8 cellular contexts compared by ENCODE assay signal in genomic region chr1:24928631-24929090, GRCh38. TPM values are rescaled to one million over a fixed set of nuclear protein-coding genes. Genes with fewer than 3 reads are reported as not detected.
DNase-seq lines count a peak whose midpoint lies in the region; ATAC-seq lines count a peak whose summit lies in the region.

No MANE protein-coding gene starts in this region.

- intact Hi-C loops in naive thymus-derived CD4-positive, alpha-beta T cell (cut with micrococcal nuclease), result loop anchor here (1.0 to 10.0 kb wide), 7 partner anchors 80 to 749 kb away; partner anchors contain the start of gene SRRM1 (in 1 of the 2)

- POLR2A ChIA-PET in naive thymus-derived CD4-positive, alpha-beta T cell (lab: Charles Lee), result interaction anchor here (0.7 to 5.1 kb wide), 20 partner anchors 10 to 319 kb away, joined by 3 to 26 read pairs (median 4); partner anchors contain the start of gene RSRP1

- CTCF ChIA-PET in naive thymus-derived CD4-positive, alpha-beta T cell (lab: Charles Lee), result interaction anchor here (1.2 to 14.1 kb wide), 5 partner anchors 80 to 220 kb away, joined by 4 to 135 read pairs (median 4); no protein-coding TSS in a partner anchor

- peaks cover 58% of the 10 kb centered on the region for H3K27me3 ChIP-seq in NT2/D1 (ENCODE audit: insufficient read depth, insufficient read length)
- H3K27me3 ChIP-seq in adipocyte (replicated peaks; ENCODE audit: control insufficient read depth, insufficient read depth, low read length), result peaks cover 87% of the 10 kb centered on the region
- no peaks in the 10 kb centered on the region for H3K27me3 ChIP-seq in naive thymus-derived CD4-positive, alpha-beta T cell (ENCODE audit: control insufficient read depth in 2 of 2, insufficient read depth in 2 of 2, low read length in 2 of 2)

- peak overlapping the region; percentile 86 for H3K9ac ChIP-seq in NT2/D1 (ENCODE audit: insufficient read length, low read depth)
- no peak overlapping the region for H3K9ac ChIP-seq in adipocyte (ENCODE audit: low read length)

- no peaks in the 10 kb centered on the region for H3K27me3 Mint-ChIP-seq in naive thymus-derived CD4-positive, alpha-beta T cell

- peaks cover 23 to 71% (median 63%) of the 10 kb centered on the region in 7 donors for H3K4me1 Mint-ChIP-seq in naive thymus-derived CD4-positive, alpha-beta T cell

- H3K9me3 ChIP-seq in NT2/D1 (ENCODE audit: insufficient read depth, low read length), result no peaks in the 10 kb centered on the region
- H3K9me3 ChIP-seq in adipocyte (ENCODE audit: control insufficient read depth, low read length), result no peaks in the 10 kb centered on the region
- no peaks in the 10 kb centered on the region for H3K9me3 ChIP-seq in naive thymus-derived CD4-positive, alpha-beta T cell (ENCODE audit: control insufficient read depth in 2 of 3, low read length in 3 of 3)

- peaks cover 0 to 2% (median 0%) of the 10 kb centered on the region in 11 donors for H3K9me3 Mint-ChIP-seq in naive thymus-derived CD4-positive, alpha-beta T cell

- ATAC-seq in naive thymus-derived CD4-positive, alpha-beta T cell, result no peak
- ATAC-seq in GM19023 (IDR thresholded peaks at IDR 0.05; ENCODE audit: unreplicated experiment) (no peak), GM18909 (IDR thresholded peaks at IDR 0.05; ENCODE audit: poor library complexity, unreplicated experiment) (no peak)

- peak overlapping the region; percentile 96 for H3K27ac ChIP-seq in naive thymus-derived CD4-positive, alpha-beta T cell (ENCODE audit: low read depth, low read length)

- H3K36me3 Mint-ChIP-seq in naive thymus-derived CD4-positive, alpha-beta T cell, result peaks cover 0 to 35% (median 12%) of the 10 kb centered on the region in 5 donors

- peak overlapping the region; percentile 85 to 98 (median 96) for H3K4me3 Mint-ChIP-seq in naive thymus-derived CD4-positive, alpha-beta T cell

- H3K4me3 ChIP-seq in NT2/D1 (ENCODE audit: insufficient read length, low read depth) (peak overlapping the region; percentile 75), adipocyte (ENCODE audit: low read length) (no peak overlapping the region)
- H3K4me3 ChIP-seq in naive thymus-derived CD4-positive, alpha-beta T cell (ENCODE audit: low read length), result peak overlapping the region; percentile 91

- peak; percentile 31 for DNase-seq in EL
- DNase-seq in NT2/D1 (ENCODE audit: low read depth, low spot score), result no peak
- peak; percentile 10 for DNase-seq in adipocyte (ENCODE audit: low read depth)
- peak in 8 of 9 donors; percentile 48 to 73 (median 67) for DNase-seq in naive thymus-derived CD4-positive, alpha-beta T cell
- DNase-seq in cerebellar cortex (ENCODE audit: low spot score), result no peak
- no peak for DNase-seq in NCI-H128 (lab: John Stamatoyannopoulos, UW; ENCODE audit: unreplicated experiment)

- H3K4me1 ChIP-seq in NT2/D1 (ENCODE audit: insufficient read depth, insufficient read length) (peaks cover 33% of the 10 kb centered on the region), adipocyte (ENCODE audit: control insufficient read depth, insufficient read depth, low read length) (no peaks in the 10 kb centered on the region)
- peaks cover 54 to 61% of the 10 kb centered on the region in 2 donors for H3K4me1 ChIP-seq in naive thymus-derived CD4-positive, alpha-beta T cell (ENCODE audit: control insufficient read depth in 2 of 2, insufficient read depth in 2 of 2, low read length in 2 of 2)

- H3K36me3 ChIP-seq in NT2/D1 (ENCODE audit: insufficient read depth, insufficient read length, low read length) (peaks cover 34% of the 10 kb centered on the region), adipocyte (ENCODE audit: control insufficient read depth, insufficient read depth, low read length, severe bottlenecking) (no peaks in the 10 kb centered on the region)
- peaks cover 4 to 36% (median 6%) of the 10 kb centered on the region in 3 experiments for H3K36me3 ChIP-seq in naive thymus-derived CD4-positive, alpha-beta T cell (ENCODE audit: control insufficient read depth in 2 of 3, insufficient read depth in 3 of 3, low read length in 3 of 3)

- H3K27ac Mint-ChIP-seq in naive thymus-derived CD4-positive, alpha-beta T cell, result peak overlapping the region; percentile 71 to 98 (median 97)

RNA-seq across cellular contexts. Expression of gene RUNX3, which starts 1.4 kb away (rescaled TPM):
- 100 to 1,000 TPM in 2 of 5 experiments, 10 to 100 TPM in 3; 71.4 to 135 (median 96.9) TPM for total RNA-seq in naive thymus-derived CD4-positive, alpha-beta T cell
- polyA plus RNA-seq in naive thymus-derived CD4-positive, alpha-beta T cell, result 10 to 100 TPM; 14.2 to 25.8 TPM

Comparison
In these comparisons a context has a peak if more than half of its experiments do, and no peak if none do; other contexts are left out.
1. DNase-seq: peak in EL (single experiment), adipocyte (single experiment) and naive thymus-derived CD4-positive, alpha-beta T cell (8 of 9); none in NT2/D1 (single experiment), cerebellar cortex (single experiment) and NCI-H128 (single experiment).